ENCODE assay signal across 8 cellular contexts in the genomic region with DNA sequence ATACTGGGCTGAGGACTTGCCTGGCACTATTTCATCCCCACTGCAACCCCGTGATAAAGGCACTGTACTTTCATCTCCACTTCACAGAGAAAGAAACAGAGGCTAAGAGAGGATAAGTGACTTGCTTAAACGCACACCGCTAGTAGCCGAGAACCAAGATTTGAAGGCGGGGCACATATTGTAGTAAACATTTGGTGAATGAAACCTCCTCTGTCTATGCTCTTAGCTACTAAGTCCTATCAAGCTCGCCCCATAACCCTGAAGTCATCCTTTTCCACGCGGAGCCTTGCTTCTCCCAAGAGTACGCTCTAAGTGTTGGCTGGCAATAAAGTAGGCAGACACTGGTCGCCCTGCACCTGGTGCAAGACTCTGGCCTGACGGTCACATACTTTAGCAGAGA. TPM values are rescaled to one million over a fixed set of nuclear protein-coding genes. Genes with fewer than 3 reads are reported as not detected.
A peak's percentile ranks its signal among the peaks of the same experiment; 100 is the strongest.
DNase-seq lines count a peak whose midpoint lies in the region; ATAC-seq, FAIRE-seq and TF ChIP-seq lines count a peak whose summit lies in the region.

No MANE protein-coding gene starts in this region.

- ATAC-seq in Right ventricle myocardium inferior = no peak

- H3K4me3 ChIP-seq in cardiac muscle cell (peak overlapping the region; percentile 85), colonic mucosa (peak overlapping the region; percentile 91), mucosa of rectum (ENCODE audit: low read length in 2 of 2) (peak overlapping the region; percentile 0 to 55)

- no peak for TF ChIP-seq CTCF in cardiac muscle cell (IDR thresholded peaks at IDR 0.05; ENCODE audit: low read depth, low read length)
- no peak for TF ChIP-seq CTCF in colonic mucosa (IDR thresholded peaks at IDR 0.05)
- no peak for TF ChIP-seq CTCF in GM10248 (IDR thresholded peaks at IDR 0.05; ENCODE audit: control extremely low read depth, extremely low read depth, low read depth, missing control alignments)

- no peak overlapping the region for H3K9ac ChIP-seq in colonic mucosa (ENCODE audit: low read depth in 2 of 2, low read length in 2 of 2)
- no peak overlapping the region for H3K9ac ChIP-seq in mucosa of rectum (ENCODE audit: low read depth in 1 of 2, low read length in 2 of 2)

- no peak for DNase-seq in cardiac muscle cell (ENCODE audit: low read depth in 1 of 2, low spot score in 1 of 2)
- no peak for DNase-seq in Right ventricle myocardium inferior (ENCODE audit: missing footprints)
- no peak for DNase-seq in colonic mucosa
- no peak for DNase-seq in RPMI8226
- no peak for DNase-seq in urothelium cell line (ENCODE audit: low spot score)
- no peak for DNase-seq in GM10248 (ENCODE audit: extremely low spot score)
- DNase-seq in mesenteric fat pad (ENCODE audit: low spot score) = no peak

- no peak overlapping the region for H3K27ac ChIP-seq in cardiac muscle cell
- no peak overlapping the region for H3K27ac ChIP-seq in colonic mucosa
- no peak overlapping the region for H3K27ac ChIP-seq in mucosa of rectum (ENCODE audit: low read depth in 2 of 2, low read length in 2 of 2)

- intact Hi-C loops in Right ventricle myocardium inferior (cut with DNase I) (no loop called here), colonic mucosa (cut with DNase I) (loop anchor here (10.0 kb wide), 1 partner anchor 130 kb away; a partner anchor contains a TSS)

- CTCF ChIA-PET in GM10248 (lab: Yijun Ruan, JAX) = no interaction called here

- POLR2A ChIA-PET in GM10248 (lab: Yijun Ruan, JAX) = no interaction called here

- FAIRE-seq in urothelium cell line (lab: Jason Lieb, UNC) = no peak

- H3K27me3 ChIP-seq in cardiac muscle cell (peaks cover 19% of the 10 kb centered on the region), colonic mucosa (no peaks in the 10 kb centered on the region), mucosa of rectum (ENCODE audit: control insufficient read depth in 2 of 2, insufficient read depth in 2 of 2, low read length in 2 of 2) (no peaks in the 10 kb centered on the region)

- H3K9me3 ChIP-seq in cardiac muscle cell (ENCODE audit: low read depth) = no peaks in the 10 kb centered on the region
- H3K9me3 ChIP-seq in colonic mucosa = no peaks in the 10 kb centered on the region
- no peaks in the 10 kb centered on the region for H3K9me3 ChIP-seq in mucosa of rectum (ENCODE audit: control insufficient read depth in 2 of 2, low read length in 2 of 2)

- peaks cover 14% of the 10 kb centered on the region for H3K4me1 ChIP-seq in cardiac muscle cell (ENCODE audit: low read depth)
- H3K4me1 ChIP-seq in colonic mucosa = peaks cover 7% of the 10 kb centered on the region
- H3K4me1 ChIP-seq in mucosa of rectum (ENCODE audit: control insufficient read depth in 2 of 2, insufficient read depth in 2 of 2, low read length in 2 of 2) = peaks cover 0 to 6% of the 10 kb centered on the region in 2 donors

- H3K36me3 ChIP-seq in cardiac muscle cell = no peaks in the 10 kb centered on the region
- H3K36me3 ChIP-seq in colonic mucosa = no peaks in the 10 kb centered on the region
- H3K36me3 ChIP-seq in mucosa of rectum (ENCODE audit: control insufficient read depth in 2 of 2, insufficient read depth in 2 of 2, low read length in 2 of 2) = no peaks in the 10 kb centered on the region

RNA-seq across cellular contexts. Expression of a gene that starts 1.1 kb away (rescaled TPM):
- total RNA-seq in cardiac muscle cell (22.4 and 32.7 TPM in 2 replicates), Right ventricle myocardium inferior (23.0 TPM), colonic mucosa (10 to 100 TPM in 1 of 2 donors, 1 to 10 TPM in 1; 5.2 to 11.0 TPM), mesenteric fat pad (16.1 TPM)
- 18.4 and 28.0 TPM in 2 replicates for polyA plus RNA-seq in cardiac muscle cell

Comparison
In these comparisons a context has a peak if more than half of its experiments do, and no peak if none do; other contexts are left out.
1. H3K4me3 ChIP-seq: peak in every context shown above with its lines; median percentile 91 in colonic mucosa; 85 in cardiac muscle cell; 28 in mucosa of rectum.